ENCODE assay signal across 35 cellular contexts in genomic region chr15:81544385-81544784, GRCh38.
"Had no signal": no experiment of that assay in that cellular context is flagged by ENCODE, and none has a peak within 500 bp of the region (broad histone marks: within the 10 kb centered on the region; RNA-seq: fewer than 3 reads in every experiment).

No MANE protein-coding gene starts in this region.

- H3K9me3 ChIP-seq: MG63 had no signal

- H3K9ac ChIP-seq: KMS-11 had no signal

- H3K4me3 ChIP-seq: MG63 had no signal

- H3K27ac ChIP-seq: KMS-11 had no signal

- DNase-seq: Karpas-422, Kasumi-1, MG63, MM.1S, MV-4-11, NCI-H1048, NCI-H1092, NCI-H1092 treated with DMSO at 0.1 percent for 48 hours, NCI-H1105, NCI-H1105 treated with DMSO at 0.1 percent for 48 hours, NCI-H1417, NCI-H1417 treated with DMSO at 0.1 percent for 48 hours, NCI-H1436, NCI-H1436 treated with DMSO at 0.1 percent for 48 hours, NCI-H146, NCI-H1694, NCI-H1694 treated with DMSO at 0.1 percent for 48 hours, NCI-H187, NCI-H187 treated with DMSO at 0.1 percent for 48 hours, NCI-H1930, NCI-H2029, NCI-H2029 treated with DMSO at 0.1 percent for 48 hours, NCI-H2081, NCI-H2081 treated with DMSO at 0.1 percent for 48 hours, NCI-H2107, NCI-H2171, NCI-H2171 treated with DMSO at 0.1 percent for 48 hours, NCI-H2227 treated with DMSO at 0.1 percent for 48 hours, NCI-H226, NCI-H345, NCI-H446, NCI-H446 treated with DMSO at 0.1 percent for 48 hours, NCI-H510A, NCI-H510A treated with DMSO at 0.1 percent for 48 hours had no signal

- H3K4me2 ChIP-seq: KMS-11 had no signal

- H3K36me3 ChIP-seq: MG63 had no signal

- H3K27me3 ChIP-seq: MG63 had no signal
